In genomic region chr12:26517320-26517719, GRCh38 we compare ENCODE assay signal across 8 cellular contexts.
DNase-seq lines count a peak whose midpoint lies in the region; ATAC-seq and TF ChIP-seq lines count a peak whose summit lies in the region.
"Not testable (repeated sequence)": the region's sequence is repeated elsewhere in the genome, so short reads cannot be mapped to it uniquely, and the experiment has no call there.

No MANE protein-coding gene starts in this region.

- H3K79me2 ChIP-seq in mammary epithelial cell (ENCODE audit: insufficient read depth, low read length), result not testable (repeated sequence)

- peak; percentile 72 for ATAC-seq in GM18499 (IDR thresholded peaks at IDR 0.05; ENCODE audit: insufficient read depth, unreplicated experiment)
- peak; percentile 69 for ATAC-seq in GM18861 (IDR thresholded peaks at IDR 0.05; ENCODE audit: unreplicated experiment)
- ATAC-seq in GM19351 (IDR thresholded peaks at IDR 0.05; ENCODE audit: unreplicated experiment), result peak; percentile 75
- ATAC-seq in GM21619 (IDR thresholded peaks at IDR 0.05; ENCODE audit: unreplicated experiment), result peak; percentile 69
- ATAC-seq in HG02759 (IDR thresholded peaks at IDR 0.05; ENCODE audit: unreplicated experiment), result peak; percentile 67
- peak; percentile 53 for ATAC-seq in HG03103 (IDR thresholded peaks at IDR 0.05; ENCODE audit: low read depth, unreplicated experiment)
- peak; percentile 56 for ATAC-seq in HG03460 (IDR thresholded peaks at IDR 0.05; ENCODE audit: unreplicated experiment)

- peak; percentile 9 for DNase-seq in mammary epithelial cell

- H3K4me1 ChIP-seq in mammary epithelial cell (ENCODE audit: insufficient read depth, low read length), result not testable (repeated sequence)

- in situ Hi-C loops in mammary epithelial cell (cut with MboI; ENCODE audit: low sequenced_read_pairs in 2 of 2), result not testable (repeated sequence)

- not testable (repeated sequence) for H4K20me1 ChIP-seq in mammary epithelial cell (ENCODE audit: insufficient read depth, low read length)

- not testable (repeated sequence) for H3K9ac ChIP-seq in mammary epithelial cell (ENCODE audit: insufficient read depth, low read length)

- not testable (repeated sequence) for H3K36me3 ChIP-seq in mammary epithelial cell (ENCODE audit: insufficient read depth, low read length)

- CTCF ChIA-PET in mammary epithelial cell (lab: Charles Lee; ENCODE audit: low non-redundant PET), result not testable (repeated sequence)

- TF ChIP-seq CTCF in mammary epithelial cell (conservative IDR thresholded peaks at IDR 0.05 in 1 of 2, IDR thresholded peaks at IDR 0.05 in 1 of 2; ENCODE audit: extremely low read depth in 1 of 2, insufficient read depth in 1 of 2, low read depth in 1 of 2, low read length in 2 of 2), result not testable (repeated sequence)

- dilution Hi-C loops in mammary epithelial cell (cut with HindIII; ENCODE audit: low sequenced_read_pairs), result not testable (repeated sequence)

- H3K4me3 ChIP-seq in mammary epithelial cell (replicated peaks in 1 of 3; ENCODE audit: insufficient read depth in 1 of 3, low read depth in 2 of 3, low read length in 3 of 3), result not testable (repeated sequence)

- H2AFZ ChIP-seq in mammary epithelial cell (ENCODE audit: low read depth, low read length), result not testable (repeated sequence)

- not testable (repeated sequence) for H3K4me2 ChIP-seq in mammary epithelial cell (ENCODE audit: insufficient read depth, low read depth, low read length)

- not testable (repeated sequence) for H3K9me3 ChIP-seq in mammary epithelial cell (replicated peaks; ENCODE audit: insufficient read depth, low read length)

- 92% methylated on average over 2 of the region's 3 CpGs for WGBS in mammary epithelial cell (ENCODE audit: low coverage, missing lambda C conversion rate)

- not testable (repeated sequence) for H3K27ac ChIP-seq in mammary epithelial cell (ENCODE audit: insufficient read depth, low read depth, low read length)

- BruUV-seq in mammary epithelial cell (replicated peaks; lab: Mats Ljungman, UMichigan), result not testable (repeated sequence)

- H3K27me3 ChIP-seq in mammary epithelial cell (ENCODE audit: insufficient read depth, low read length), result not testable (repeated sequence)

- intact Hi-C loops in mammary epithelial cell (cut with micrococcal nuclease), result not testable (repeated sequence)
